ENCODE assay signal across 8 cellular contexts in the genomic region with DNA sequence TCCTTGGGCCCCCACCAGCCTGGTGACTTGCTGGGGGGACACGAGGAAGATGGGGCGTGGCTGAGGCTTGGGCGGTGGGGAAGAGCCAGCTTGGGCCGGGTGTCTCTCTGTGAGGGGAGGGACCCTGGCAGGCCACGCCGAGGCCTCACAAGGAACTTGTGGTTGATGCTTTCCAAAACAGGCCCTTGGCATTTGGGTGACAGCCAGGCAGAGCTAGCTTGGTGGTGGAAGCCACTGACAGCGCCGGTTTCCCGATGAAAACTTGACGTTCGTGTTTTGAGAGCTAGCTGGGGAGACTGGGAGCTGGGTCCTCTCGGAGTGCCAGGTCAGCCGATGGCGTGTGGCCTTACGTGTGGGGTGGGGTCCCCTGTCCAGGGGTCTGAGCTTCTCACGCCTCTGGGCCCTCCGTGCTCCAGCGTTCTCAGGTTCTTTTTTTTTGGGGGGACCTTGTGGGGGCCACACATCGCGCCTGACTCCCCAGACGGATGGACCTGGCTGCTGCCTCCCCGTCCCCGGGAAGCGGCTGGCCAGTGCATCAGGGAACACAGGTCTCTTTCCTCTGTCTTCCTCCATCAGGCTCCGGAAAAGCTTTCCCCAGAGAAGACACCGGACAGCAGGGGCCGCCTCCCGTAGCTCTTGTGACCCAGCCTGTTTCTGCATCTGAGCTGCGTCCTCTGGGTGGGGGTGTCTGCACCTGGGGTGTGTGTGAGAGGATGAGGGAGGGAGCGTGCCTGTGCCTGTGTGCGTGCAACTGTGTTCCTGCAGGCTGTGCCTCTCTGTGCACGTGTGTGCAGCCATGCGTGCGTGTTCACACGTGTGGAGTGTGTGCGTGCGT.
DNase-seq lines count a peak whose midpoint lies in the region; ATAC-seq, FAIRE-seq and TF ChIP-seq lines count a peak whose summit lies in the region.

No MANE protein-coding gene starts in this region.

- H3K36me3 ChIP-seq in GM12878 (ENCODE audit: control insufficient read depth in 2 of 2, insufficient read depth in 2 of 2, low read length in 1 of 2) (no peaks in the 10 kb centered on the region), osteoblast (ENCODE audit: insufficient read depth, low read length) (no peaks in the 10 kb centered on the region)

- in situ Hi-C loops in GM12878 (cut with MboI) = loop anchor here (10.0 kb wide), 1 partner anchor 718 kb away; no protein-coding TSS in a partner anchor

- TF ChIP-seq EP300 in GM12878 (IDR thresholded peaks at IDR 0.05; ENCODE audit: borderline replicate concordance in 1 of 2, control insufficient read depth in 1 of 2, low read depth in 2 of 2, low read length in 2 of 2) = no peak

- no peak for TF ChIP-seq CTCF in GM12878 (IDR thresholded peaks at IDR 0.05 in 2 of 3, conservative IDR thresholded peaks at IDR 0.05 in 1 of 3; ENCODE audit: control insufficient read depth in 2 of 3, extremely low read depth in 1 of 3, insufficient read depth in 1 of 3, low read depth in 3 of 3, low read length in 3 of 3)
- TF ChIP-seq CTCF in osteoblast (IDR thresholded peaks at IDR 0.05; ENCODE audit: extremely low read depth, low read depth, low read length) = no peak
- no peak for TF ChIP-seq CTCF in omental fat pad (IDR thresholded peaks at IDR 0.05)

- no peak overlapping the region for H3K27ac ChIP-seq in GM12878 (ENCODE audit: control insufficient read depth, insufficient read depth)
- no peak overlapping the region for H3K27ac ChIP-seq in osteoblast (ENCODE audit: low read depth, low read length)

- peak; percentile 32 for DNase-seq in Daoy (ENCODE audit: low read depth)
- DNase-seq in GM12878 (ENCODE audit: low read depth, low spot score) = no peak
- DNase-seq in osteoblast (ENCODE audit: insufficient read length, low spot score, missing footprints) = peak; percentile 79
- no peak for DNase-seq in SHP77 (lab: John Stamatoyannopoulos, UW)
- no peak for DNase-seq in SK-N-DZ (ENCODE audit: low spot score)
- DNase-seq in omental fat pad (ENCODE audit: low spot score) = no peak

- H3K4me2 ChIP-seq in GM12878 (ENCODE audit: control insufficient read depth, insufficient read depth) = peak overlapping the region; percentile 48; the same call in 1 of the 2 replicates
- no peak overlapping the region for H3K4me2 ChIP-seq in osteoblast (ENCODE audit: insufficient read depth, low read length)

- no peak for TF ChIP-seq RAD21 in GM12878 (IDR thresholded peaks at IDR 0.05; ENCODE audit: insufficient read depth, low read depth, low read length)

- FAIRE-seq in GM12878 (lab: Jason Lieb, UNC) = no peak

- intact Hi-C loops in GM12878 (cut with micrococcal nuclease; ENCODE audit: unreplicated experiment) = no loop called here

- H3K79me2 ChIP-seq in GM12878 (ENCODE audit: control insufficient read depth, insufficient read depth, low read length) = no peaks in the 10 kb centered on the region
- H3K79me2 ChIP-seq in osteoblast (ENCODE audit: insufficient read depth, low read length) = no peaks in the 10 kb centered on the region

- RAD21 ChIA-PET in GM12878 (lab: Charles Lee; ENCODE audit: unreplicated experiment) = interaction anchor here (1.0 to 1.9 kb wide), 2 partner anchors 8 to 445 kb away, joined by 5 to 6 read pairs; no protein-coding TSS in a partner anchor

- H2AFZ ChIP-seq in GM12878 (ENCODE audit: control insufficient read depth, low read depth, low read length) (no peak overlapping the region), osteoblast (ENCODE audit: low read length) (no peak overlapping the region)

- ATAC-seq in GM21381 (IDR thresholded peaks at IDR 0.05; ENCODE audit: unreplicated experiment) (peak; percentile 21), HG03565 (IDR thresholded peaks at IDR 0.05; ENCODE audit: unreplicated experiment) (peak; percentile 21), GM12878 (peak; percentile 63), omental fat pad (ENCODE audit: low FRiP score) (no peak)

- CTCF ChIA-PET in GM12878 (lab: Yijun Ruan, JAX) = interaction anchor here (0.7 to 1.9 kb wide), 13 partner anchors 8 to 643 kb away, joined by 3 to 12 read pairs (median 3); no protein-coding TSS in a partner anchor

- WGBS in GM12878 (ENCODE audit: insufficient coverage, insufficient replicate concordance, low lambda C conversion rate, missing lambda C conversion rate) = 7% methylated on average over 34 of the region's 37 CpGs

- peaks cover 8% of the 10 kb centered on the region; the same call in 1 of the 2 replicates for H3K4me1 ChIP-seq in GM12878 (ENCODE audit: control insufficient read depth, insufficient read depth, low read length)
- H3K4me1 ChIP-seq in osteoblast (ENCODE audit: insufficient read depth, low read length) = no peaks in the 10 kb centered on the region

- H4K20me1 ChIP-seq in GM12878 (ENCODE audit: control insufficient read depth, insufficient read depth) = no peaks in the 10 kb centered on the region
- no peaks in the 10 kb centered on the region for H4K20me1 ChIP-seq in osteoblast (ENCODE audit: insufficient read depth, low read length)

- no peak overlapping the region for H3K9ac ChIP-seq in GM12878 (ENCODE audit: control insufficient read depth, insufficient read depth, low read length)

- no peaks in the 10 kb centered on the region for H3K9me3 ChIP-seq in GM12878 (replicated peaks; ENCODE audit: control insufficient read depth, insufficient read depth, low read length)
- no peaks in the 10 kb centered on the region for H3K9me3 ChIP-seq in osteoblast (ENCODE audit: low read depth, low read length)

- H3K4me3 ChIP-seq in GM12878 = no peak overlapping the region
- no peak overlapping the region for H3K4me3 ChIP-seq in osteoblast (ENCODE audit: insufficient read depth, low read length)

- SMC1A ChIA-PET in GM12878 (lab: Charles Lee; ENCODE audit: uncharacterized antibody, unreplicated experiment) = no interaction called here

- BruUV-seq in GM12878 (replicated peaks; lab: Mats Ljungman, UMichigan) = no TSS peak

- POLR2A ChIA-PET in GM12878 (lab: Charles Lee) = no interaction called here

- TF ChIP-seq POLR2A in GM12878 (IDR thresholded peaks at IDR 0.05; ENCODE audit: low read depth, low read length) = no peak

- H3K27me3 ChIP-seq in GM12878 (replicated peaks in 1 of 2; ENCODE audit: control insufficient read depth in 2 of 2, insufficient read depth in 2 of 2, low read length in 1 of 2) (peaks cover 5 to 8% of the 10 kb centered on the region in 2 experiments; a peak in 3 of 4 replicates), osteoblast (ENCODE audit: insufficient read depth, low read length) (peaks cover 28% of the 10 kb centered on the region)

TF ChIP-seq in GM12878, 131 proteins besides CTCF, POLR2A, EP300 and RAD21:
- TF ChIP-seq BMI1 (IDR thresholded peaks at IDR 0.05; ENCODE audit: borderline replicate concordance) (no peak), MYC (IDR thresholded peaks at IDR 0.05; ENCODE audit: insufficient read depth, insufficient read length, insufficient replicate concordance, low read length, severe bottlenecking) (no peak), POU2F2 (IDR thresholded peaks at IDR 0.05; ENCODE audit: borderline replicate concordance, low read depth, low read length) (no peak), PAX5 (IDR thresholded peaks at IDR 0.05; ENCODE audit: borderline replicate concordance, low read depth, low read length) (peak; percentile 88; the same call in 1 of the 2 replicates), BHLHE40 (IDR thresholded peaks at IDR 0.05; ENCODE audit: borderline replicate concordance in 1 of 2, low read depth in 2 of 2, low read length in 1 of 2) (peak in 1 of 2 experiments; percentile 88; a peak in 2 of 4 replicates), TCF3 (IDR thresholded peaks at IDR 0.05; ENCODE audit: borderline replicate concordance, insufficient read depth, low read depth, low read length) (0 out of 2 replicates have a peak, but pooled peaks have one; percentile 5)
TF ChIP-seq in GM12878: peak in this region for 3.

Comparison
In these comparisons a context has a peak if more than half of its experiments do, and no peak if none do; other contexts are left out.
1. DNase-seq: peak in Daoy (single experiment) and osteoblast (single experiment); none in GM12878 (single experiment), SHP77 (0 of 2), SK-N-DZ (single experiment) and omental fat pad (single experiment).